14 cellular contexts compared by ENCODE assay signal in genomic region chr7:17339139-17339538, GRCh38.
"Had no signal": no experiment of that assay in that cellular context is flagged by ENCODE, and none has a peak within 500 bp of the region (broad histone marks: within the 10 kb centered on the region; RNA-seq: fewer than 3 reads in every experiment).

No MANE protein-coding gene starts in this region.

- DNase-seq: activated CD4-positive, CD25-positive, alpha-beta regulatory T cell; activated effector memory CD4-positive, alpha-beta T cell treated with anti-CD3 and anti-CD28 coated beads, Interleukin-2, amount 50 U/mL, for 16 hours; activated T-cell treated with anti-CD3 and anti-CD28 coated beads, Interleukin-2, amount 50 U/mL, for 1 hour; amygdala; cerebellar nuclear complex; endodermal cell; glutamatergic neuron; islet precursor cell; T-helper 2 cell; tibial artery had no signal

- H3K27me3 Mint-ChIP-seq: brain had no signal

- H3K27ac Mint-ChIP-seq: activated naive CD4-positive, alpha-beta T cell treated with anti-CD3 and anti-CD28 coated beads, Interleukin-2, amount 50 U/mL, for 72 hours; brain; endodermal cell had no signal

- H3K9me3 Mint-ChIP-seq: activated naive CD4-positive, alpha-beta T cell treated with anti-CD3 and anti-CD28 coated beads, Interleukin-2, amount 50 U/mL, for 72 hours had no signal

- H3K4me3 ChIP-seq: smooth muscle cell, tibial artery had no signal

- ATAC-seq: activated naive CD4-positive, alpha-beta T cell treated with anti-CD3 and anti-CD28 coated beads, Interleukin-2, amount 50 U/mL, for 72 hours had no signal

- H3K9me3 ChIP-seq: tibial artery had no signal

- H3K4me3 Mint-ChIP-seq: brain, endodermal cell, neural crest cell had no signal

- H3K4me1 Mint-ChIP-seq: brain, endodermal cell, neural crest cell had no signal

- H3K27me3 ChIP-seq: tibial artery had no signal
